In genomic region chr9:124768778-124769350, GRCh38 we compare ENCODE assay signal across 9 cellular contexts. TPM values are rescaled to one million over a fixed set of nuclear protein-coding genes. Genes with fewer than 3 reads are reported as not detected.
DNase-seq lines count a peak whose midpoint lies in the region; ATAC-seq and TF ChIP-seq lines count a peak whose summit lies in the region.
"Had no signal": no experiment of that assay in that cellular context is flagged by ENCODE, and none has a peak within 500 bp of the region (broad histone marks: within the 10 kb centered on the region; RNA-seq: fewer than 3 reads in every experiment).

No MANE protein-coding gene starts in this region.

- peaks cover 23% of the 10 kb centered on the region for H4K20me1 ChIP-seq in GM23338 (replicated peaks; ENCODE audit: insufficient read depth)
- no peaks in the 10 kb centered on the region for H4K20me1 ChIP-seq in OCI-LY1 (ENCODE audit: insufficient read depth, low read length)

- H2AFZ ChIP-seq in GM23338 = no peak overlapping the region
- no peak overlapping the region for H2AFZ ChIP-seq in OCI-LY1 (ENCODE audit: low read length)

- H3F3A ChIP-seq in GM23338 (replicated peaks; ENCODE audit: low read depth) (peaks cover 3% of the 10 kb centered on the region; the same call in 1 of the 2 replicates), OCI-LY1 (ENCODE audit: insufficient read depth, low read length) (no peaks in the 10 kb centered on the region; the same call in 1 of the 2 replicates)

- no peak for DNase-seq in GM23338 (ENCODE audit: low spot score)
- DNase-seq in epithelial cell of proximal tubule (ENCODE audit: low read depth) = no peak
- DNase-seq in cerebellar cortex (ENCODE audit: low spot score) = no peak
- DNase-seq in NCI-H1436 (lab: John Stamatoyannopoulos, UW) = no peak
- no peak for DNase-seq in NCI-H1436 treated with DMSO at 0.1 percent for 48 hours (lab: John Stamatoyannopoulos, UW)
- DNase-seq: activated CD4-positive, alpha-beta T cell treated with anti-CD3 and anti-CD28 coated beads, Interleukin-2, amount 50 U/mL, for 48 hours had no signal

- H3K9me2 ChIP-seq in GM23338 (ENCODE audit: insufficient read depth) (no peaks in the 10 kb centered on the region), OCI-LY1 (ENCODE audit: low read depth, low read length) (no peaks in the 10 kb centered on the region)

- TF ChIP-seq CTCF in GM23338 (conservative IDR thresholded peaks at IDR 0.05; ENCODE audit: low read depth in 2 of 2) (no peak), OCI-LY1 (IDR thresholded peaks at IDR 0.05; ENCODE audit: low read length) (no peak), epithelial cell of proximal tubule (conservative IDR thresholded peaks at IDR 0.05; ENCODE audit: low read depth, low read length) (no peak), neutrophil (IDR thresholded peaks at IDR 0.05) (no peak)

- peaks cover 13% of the 10 kb centered on the region for H3K27me3 Mint-ChIP-seq in GM23338 (ENCODE audit: insufficient read depth, low read depth, poor library complexity)

- H3K79me2 ChIP-seq in GM23338 (replicated peaks; ENCODE audit: insufficient read depth) (peaks cover 56% of the 10 kb centered on the region), OCI-LY1 (ENCODE audit: insufficient read depth, low read length) (peaks cover 4% of the 10 kb centered on the region; the same call in 1 of the 2 replicates)

- peaks cover 53% of the 10 kb centered on the region for H3K4me1 ChIP-seq in GM23338 (ENCODE audit: insufficient read depth)
- peaks cover 64% of the 10 kb centered on the region for H3K4me1 ChIP-seq in OCI-LY1 (ENCODE audit: insufficient read depth, low read length, severe bottlenecking)
- H3K4me1 ChIP-seq in neutrophil (ENCODE audit: control insufficient read depth in 1 of 2, insufficient read depth in 1 of 2, low read depth in 1 of 2, low read length in 1 of 2) = peaks cover 60 to 61% of the 10 kb centered on the region in 2 experiments

- peak overlapping the region; percentile 73 for H3K4me2 ChIP-seq in GM23338
- H3K4me2 ChIP-seq in OCI-LY1 (ENCODE audit: low read length) = peak overlapping the region; percentile 79

- peak overlapping the region; percentile 73; the same call in 1 of the 2 replicates for H3K9ac ChIP-seq in OCI-LY1 (ENCODE audit: low read length)

- H3K27ac ChIP-seq in GM23338 (ENCODE audit: low read depth) (no peak overlapping the region), OCI-LY1 (ENCODE audit: low read depth, low read length, poor library complexity, severe bottlenecking) (no peak overlapping the region), neutrophil (peak overlapping the region; percentile 94)
- H3K27ac ChIP-seq: vagina had no signal

- H3K36me3 Mint-ChIP-seq in GM23338 (ENCODE audit: low read depth) = no peaks in the 10 kb centered on the region

- H3K4me1 Mint-ChIP-seq in GM23338 = peaks cover 50% of the 10 kb centered on the region

- H3K9me3 Mint-ChIP-seq in GM23338 = no peaks in the 10 kb centered on the region

- no peak overlapping the region for H3K27ac Mint-ChIP-seq in GM23338

- H3K4me3 ChIP-seq in GM23338 (peak overlapping the region; percentile 56), OCI-LY1 (ENCODE audit: low read depth, low read length, poor library complexity, severe bottlenecking) (peak overlapping the region; percentile 75), epithelial cell of proximal tubule (ENCODE audit: low read depth, low read length) (peak overlapping the region; percentile 87), neutrophil (ENCODE audit: low read depth in 1 of 2, low read length in 1 of 2) (peak overlapping the region; percentile 83 to 96)

- no peaks in the 10 kb centered on the region for H3K9me3 ChIP-seq in OCI-LY1 (ENCODE audit: low read length)
- H3K9me3 ChIP-seq in neutrophil = no peaks in the 10 kb centered on the region
- H3K9me3 ChIP-seq: vagina had no signal

- no peak for ATAC-seq in GM23338

- peak overlapping the region; percentile 80 for H3K4me3 Mint-ChIP-seq in GM23338

- H3K27me3 ChIP-seq in GM23338 (ENCODE audit: insufficient read depth) = peaks cover 48% of the 10 kb centered on the region
- H3K27me3 ChIP-seq in OCI-LY1 (ENCODE audit: insufficient read depth, low read length) = no peaks in the 10 kb centered on the region
- H3K27me3 ChIP-seq in neutrophil = no peaks in the 10 kb centered on the region
- H3K27me3 ChIP-seq: vagina had no signal

- no peaks in the 10 kb centered on the region for H3K36me3 ChIP-seq in GM23338 (ENCODE audit: insufficient read depth)
- H3K36me3 ChIP-seq in OCI-LY1 (ENCODE audit: insufficient read depth, low read length) = no peaks in the 10 kb centered on the region
- H3K36me3 ChIP-seq in neutrophil = no peaks in the 10 kb centered on the region
- H3K36me3 ChIP-seq: vagina had no signal

TF ChIP-seq in GM23338, 12 proteins besides CTCF, POLR2A, EP300 and RAD21 (continues in another document):
- no peak for TF ChIP-seq NANOG (IDR thresholded peaks at IDR 0.05; ENCODE audit: borderline replicate concordance)
- TF ChIP-seq EZH2 (IDR thresholded peaks at IDR 0.05; ENCODE audit: low read depth, unreplicated experiment) = no peak
- TF ChIP-seq POLR2AphosphoS5 (IDR thresholded peaks at IDR 0.05; ENCODE audit: low read depth) = no peak
- TF ChIP-seq ETS1 (IDR thresholded peaks at IDR 0.05) = no peak
- no peak for TF ChIP-seq REST (IDR thresholded peaks at IDR 0.05; ENCODE audit: unreplicated experiment)
- no peak for TF ChIP-seq CREB1 (CRISPR knock-in tag; IDR thresholded peaks at IDR 0.05; ENCODE audit: low read depth)

RNA-seq across cellular contexts. Expression of gene NR6A1, which starts 2.2 kb away (rescaled TPM):
- total RNA-seq in GM23338 (2014; rRNA removed; shearing (Covaris generic)) = 125 and 139 TPM in 2 replicates
- 40.9 and 44.2 TPM in 2 replicates for polyA plus RNA-seq in GM23338 (2016; fragmentation: Nextera tagmentation; extraction: Ambion mirVana)
- total RNA-seq in epithelial cell of proximal tubule = 1.1 and 2.0 TPM in 2 replicates

RNA-seq across cellular contexts. Expression of gene OLFML2A, which starts 8.1 kb away (rescaled TPM):
- 6.4 and 6.7 TPM in 2 replicates for total RNA-seq in GM23338 (2014; rRNA removed; shearing (Covaris generic))
- polyA plus RNA-seq in GM23338 (2016; fragmentation: Nextera tagmentation; extraction: Ambion mirVana) = 1.1 TPM in 2 replicates
- total RNA-seq in epithelial cell of proximal tubule = 3.5 and 7.0 TPM in 2 replicates

Comparison
In these comparisons a context has a peak if more than half of its experiments do, and no peak if none do; other contexts are left out.
1. RNA of gene NR6A1, which starts 2.2 kb away (total RNA-seq): 125 to 139 TPM in GM23338; 1.1 to 2.0 TPM in epithelial cell of proximal tubule; every median in the first group is over 10 times any median in the second.
2. Peak in every context shown above with its lines, with median percentiles within 50 percentile points of each other: H3K4me3 ChIP-seq.